ENCODE assay signal across 1 cellular context in genomic region chr1:179253286-179253972, GRCh38.
TF ChIP-seq lines count a peak whose summit lies in the region.

No MANE protein-coding gene starts in this region.

TF ChIP-seq in liver, 16 proteins besides CTCF, POLR2A, EP300 and RAD21 (continued from another document):
- peak in 1 of 2 donors; percentile 18 for TF ChIP-seq RXRA (IDR thresholded peaks at IDR 0.05)
- TF ChIP-seq MAX (IDR thresholded peaks at IDR 0.05): no peak
- TF ChIP-seq GABPA (IDR thresholded peaks at IDR 0.05 in 1 of 2, conservative IDR thresholded peaks at IDR 0.05 in 1 of 2): no peak
- no peak for TF ChIP-seq EGR1 (IDR thresholded peaks at IDR 0.05; ENCODE audit: low read depth in 2 of 2)
- TF ChIP-seq REST (IDR thresholded peaks at IDR 0.05): no peak
- TF ChIP-seq ATF3 (IDR thresholded peaks at IDR 0.05): no peak
